In genomic region chr1:247322437-247322836, GRCh38 we compare ENCODE assay signal across 13 cellular contexts.
DNase-seq lines count a peak whose midpoint lies in the region; ATAC-seq and TF ChIP-seq lines count a peak whose summit lies in the region.
"Had no signal": no experiment of that assay in that cellular context is flagged by ENCODE, and none has a peak within 500 bp of the region (broad histone marks: within the 10 kb centered on the region; RNA-seq: fewer than 3 reads in every experiment).

No MANE protein-coding gene starts in this region.

- H3K27me3 Mint-ChIP-seq in dendritic cell treated with granulocyte-macrophage colony-stimulating factor and Interleukin-4, amounts not matched to agents 40 ng/mL and 50 ng/mL, for 4 days: no peaks in the 10 kb centered on the region

- H3K4me1 Mint-ChIP-seq in dendritic cell treated with granulocyte-macrophage colony-stimulating factor and Interleukin-4, amounts not matched to agents 40 ng/mL and 50 ng/mL, for 4 days (ENCODE audit: low read depth): peaks cover 50% of the 10 kb centered on the region

- no peak overlapping the region for H3K4me3 Mint-ChIP-seq in dendritic cell treated with granulocyte-macrophage colony-stimulating factor and Interleukin-4, amounts not matched to agents 40 ng/mL and 50 ng/mL, for 4 days

- H3K9me3 Mint-ChIP-seq in dendritic cell treated with granulocyte-macrophage colony-stimulating factor and Interleukin-4, amounts not matched to agents 40 ng/mL and 50 ng/mL, for 4 days: no peaks in the 10 kb centered on the region

- H3K27ac Mint-ChIP-seq in dendritic cell treated with granulocyte-macrophage colony-stimulating factor and Interleukin-4, amounts not matched to agents 40 ng/mL and 50 ng/mL, for 4 days: peak overlapping the region; percentile 58

- ATAC-seq in GM18502 (IDR thresholded peaks at IDR 0.05; ENCODE audit: poor library complexity, unreplicated experiment) (peak; percentile 58), GM19455 (IDR thresholded peaks at IDR 0.05; ENCODE audit: unreplicated experiment) (peak; percentile 36), HG03442 (IDR thresholded peaks at IDR 0.05; ENCODE audit: unreplicated experiment) (peak; percentile 44), SK-N-SH treated with all-trans-retinoic acid at 6 μM for 48 hours (no peak)
- ATAC-seq: Right ventricle myocardium inferior had no signal

- intact Hi-C loops in dendritic cell treated with granulocyte-macrophage colony-stimulating factor and Interleukin-4, amounts not matched to agents 40 ng/mL and 50 ng/mL, for 4 days (cut with micrococcal nuclease): no loop called here

- H3K36me3 Mint-ChIP-seq in dendritic cell treated with granulocyte-macrophage colony-stimulating factor and Interleukin-4, amounts not matched to agents 40 ng/mL and 50 ng/mL, for 4 days (ENCODE audit: low read depth): peaks cover 63% of the 10 kb centered on the region

- DNase-seq in retina (no peak), putamen (ENCODE audit: low spot score) (no peak)
- DNase-seq: IMR-90; mesendoderm; NCI-H1694; NCI-H69; stimulated activated CD4-positive, alpha-beta T cell treated with anti-CD3 and anti-CD28 coated beads, Interleukin-2, amount 100 ng/mL, for 48 hours had no signal

TF ChIP-seq in SK-N-SH treated with all-trans-retinoic acid at 6 μM for 48 hours, 23 proteins besides CTCF, POLR2A, EP300 and RAD21:
- TF ChIP-seq ARNTL (CRISPR knock-in tag; IDR thresholded peaks at IDR 0.05; ENCODE audit: borderline replicate concordance, low read depth) (no peak), ZFP3 (CRISPR knock-in tag; IDR thresholded peaks at IDR 0.05) (no peak), PPARA (CRISPR knock-in tag; IDR thresholded peaks at IDR 0.05; ENCODE audit: borderline replicate concordance) (no peak), POU6F1 (CRISPR knock-in tag; IDR thresholded peaks at IDR 0.05; ENCODE audit: borderline replicate concordance, low read depth) (no peak), TSHZ2 (CRISPR knock-in tag; IDR thresholded peaks at IDR 0.05) (no peak), TCF4 (CRISPR knock-in tag; IDR thresholded peaks at IDR 0.05; ENCODE audit: borderline replicate concordance) (no peak), ZFP30 (CRISPR knock-in tag; IDR thresholded peaks at IDR 0.05) (no peak), ZC3H10 (CRISPR knock-in tag; IDR thresholded peaks at IDR 0.05) (no peak), SNAI2 (CRISPR knock-in tag; IDR thresholded peaks at IDR 0.05) (no peak), BACH2 (CRISPR knock-in tag; IDR thresholded peaks at IDR 0.05; ENCODE audit: borderline replicate concordance) (no peak), ZNF565 (CRISPR knock-in tag; conservative IDR thresholded peaks at IDR 0.05; ENCODE audit: low read depth) (no peak), RARB (CRISPR knock-in tag; IDR thresholded peaks at IDR 0.05) (no peak), ISL1 (CRISPR knock-in tag; IDR thresholded peaks at IDR 0.05) (no peak)
- TF ChIP-seq, protein P1, sequence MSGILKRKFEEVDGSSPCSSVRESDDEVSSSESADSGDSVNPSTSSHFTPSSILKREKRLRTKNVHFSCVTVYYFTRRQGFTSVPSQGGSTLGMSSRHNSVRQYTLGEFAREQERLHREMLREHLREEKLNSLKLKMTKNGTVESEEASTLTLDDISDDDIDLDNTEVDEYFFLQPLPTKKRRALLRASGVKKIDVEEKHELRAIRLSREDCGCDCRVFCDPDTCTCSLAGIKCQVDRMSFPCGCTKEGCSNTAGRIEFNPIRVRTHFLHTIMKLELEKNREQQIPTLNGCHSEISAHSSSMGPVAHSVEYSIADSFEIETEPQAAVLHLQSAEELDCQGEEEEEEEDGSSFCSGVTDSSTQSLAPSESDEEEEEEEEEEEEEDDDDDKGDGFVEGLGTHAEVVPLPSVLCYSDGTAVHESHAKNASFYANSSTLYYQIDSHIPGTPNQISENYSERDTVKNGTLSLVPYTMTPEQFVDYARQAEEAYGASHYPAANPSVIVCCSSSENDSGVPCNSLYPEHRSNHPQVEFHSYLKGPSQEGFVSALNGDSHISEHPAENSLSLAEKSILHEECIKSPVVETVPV (CRISPR knock-in tag; IDR thresholded peaks at IDR 0.05): no peak
- TF ChIP-seq, protein P2, sequence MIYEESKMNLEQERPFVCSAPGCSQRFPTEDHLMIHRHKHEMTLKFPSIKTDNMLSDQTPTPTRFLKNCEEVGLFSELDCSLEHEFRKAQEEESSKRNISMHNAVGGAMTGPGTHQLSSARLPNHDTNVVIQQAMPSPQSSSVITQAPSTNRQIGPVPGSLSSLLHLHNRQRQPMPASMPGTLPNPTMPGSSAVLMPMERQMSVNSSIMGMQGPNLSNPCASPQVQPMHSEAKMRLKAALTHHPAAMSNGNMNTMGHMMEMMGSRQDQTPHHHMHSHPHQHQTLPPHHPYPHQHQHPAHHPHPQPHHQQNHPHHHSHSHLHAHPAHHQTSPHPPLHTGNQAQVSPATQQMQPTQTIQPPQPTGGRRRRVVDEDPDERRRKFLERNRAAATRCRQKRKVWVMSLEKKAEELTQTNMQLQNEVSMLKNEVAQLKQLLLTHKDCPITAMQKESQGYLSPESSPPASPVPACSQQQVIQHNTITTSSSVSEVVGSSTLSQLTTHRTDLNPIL (CRISPR knock-in tag; IDR thresholded peaks at IDR 0.05; ENCODE audit: low read depth): no peak
